ENCODE assay signal across 1 cellular context in the genomic region with DNA sequence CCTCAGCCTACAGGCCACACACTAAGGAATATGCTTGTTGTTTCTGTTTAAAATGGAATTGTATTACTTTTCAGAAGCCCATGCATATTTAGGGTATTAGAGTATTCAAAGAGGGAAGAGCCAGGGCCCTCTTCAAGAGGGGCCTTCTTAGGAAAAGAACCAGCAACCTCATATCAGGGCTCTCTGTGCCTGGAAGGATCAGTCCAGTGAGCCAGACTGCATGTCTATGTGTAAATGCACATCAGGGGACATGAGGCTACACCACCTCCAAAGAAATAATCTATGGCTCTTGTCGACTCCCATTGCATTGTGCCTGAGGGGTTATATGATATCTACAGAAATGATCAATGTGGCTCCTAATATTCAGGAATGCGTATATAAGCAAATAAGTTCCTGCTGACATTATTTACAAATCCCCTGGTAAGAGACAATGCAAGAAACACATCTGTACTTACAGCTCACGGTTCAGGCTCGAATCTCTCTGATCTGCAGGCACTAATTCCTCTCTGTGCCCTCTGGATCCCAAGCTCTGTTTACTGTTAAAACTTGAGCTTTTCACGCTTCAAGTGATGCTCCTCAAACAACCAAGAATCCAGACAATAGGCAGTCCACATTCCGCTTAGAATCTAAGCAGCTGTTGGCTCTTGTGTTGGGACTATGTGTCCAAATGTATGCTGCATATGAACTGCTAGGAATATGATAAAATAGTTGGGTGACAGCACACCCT.
TF ChIP-seq lines count a peak whose summit lies in the region.

No MANE protein-coding gene starts in this region.

TF ChIP-seq in GM12878, 131 proteins besides CTCF, POLR2A, EP300 and RAD21 (continued from another document):
- TF ChIP-seq, protein P1, sequence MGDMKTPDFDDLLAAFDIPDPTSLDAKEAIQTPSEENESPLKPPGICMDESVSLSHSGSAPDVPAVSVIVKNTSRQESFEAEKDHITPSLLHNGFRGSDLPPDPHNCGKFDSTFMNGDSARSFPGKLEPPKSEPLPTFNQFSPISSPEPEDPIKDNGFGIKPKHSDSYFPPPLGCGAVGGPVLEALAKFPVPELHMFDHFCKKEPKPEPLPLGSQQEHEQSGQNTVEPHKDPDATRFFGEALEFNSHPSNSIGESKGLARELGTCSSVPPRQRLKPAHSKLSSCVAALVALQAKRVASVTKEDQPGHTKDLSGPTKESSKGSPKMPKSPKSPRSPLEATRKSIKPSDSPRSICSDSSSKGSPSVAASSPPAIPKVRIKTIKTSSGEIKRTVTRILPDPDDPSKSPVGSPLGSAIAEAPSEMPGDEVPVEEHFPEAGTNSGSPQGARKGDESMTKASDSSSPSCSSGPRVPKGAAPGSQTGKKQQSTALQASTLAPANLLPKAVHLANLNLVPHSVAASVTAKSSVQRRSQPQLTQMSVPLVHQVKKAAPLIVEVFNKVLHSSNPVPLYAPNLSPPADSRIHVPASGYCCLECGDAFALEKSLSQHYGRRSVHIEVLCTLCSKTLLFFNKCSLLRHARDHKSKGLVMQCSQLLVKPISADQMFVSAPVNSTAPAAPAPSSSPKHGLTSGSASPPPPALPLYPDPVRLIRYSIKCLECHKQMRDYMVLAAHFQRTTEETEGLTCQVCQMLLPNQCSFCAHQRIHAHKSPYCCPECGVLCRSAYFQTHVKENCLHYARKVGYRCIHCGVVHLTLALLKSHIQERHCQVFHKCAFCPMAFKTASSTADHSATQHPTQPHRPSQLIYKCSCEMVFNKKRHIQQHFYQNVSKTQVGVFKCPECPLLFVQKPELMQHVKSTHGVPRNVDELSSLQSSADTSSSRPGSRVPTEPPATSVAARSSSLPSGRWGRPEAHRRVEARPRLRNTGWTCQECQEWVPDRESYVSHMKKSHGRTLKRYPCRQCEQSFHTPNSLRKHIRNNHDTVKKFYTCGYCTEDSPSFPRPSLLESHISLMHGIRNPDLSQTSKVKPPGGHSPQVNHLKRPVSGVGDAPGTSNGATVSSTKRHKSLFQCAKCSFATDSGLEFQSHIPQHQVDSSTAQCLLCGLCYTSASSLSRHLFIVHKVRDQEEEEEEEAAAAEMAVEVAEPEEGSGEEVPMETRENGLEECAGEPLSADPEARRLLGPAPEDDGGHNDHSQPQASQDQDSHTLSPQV (IDR thresholded peaks at IDR 0.05) = no peak
- no peak for TF ChIP-seq ZNF207 (IDR thresholded peaks at IDR 0.05; ENCODE audit: borderline replicate concordance)
- no peak for TF ChIP-seq HCFC1 (IDR thresholded peaks at IDR 0.05; ENCODE audit: low read length)
- no peak for TF ChIP-seq SRF (IDR thresholded peaks at IDR 0.05; ENCODE audit: low read depth in 2 of 2, low read length in 2 of 2)
- TF ChIP-seq ZBED1 (IDR thresholded peaks at IDR 0.05; ENCODE audit: borderline replicate concordance) = no peak
- no peak for TF ChIP-seq ELK1 (IDR thresholded peaks at IDR 0.05; ENCODE audit: low read depth, low read length)
- TF ChIP-seq RUNX3 (IDR thresholded peaks at IDR 0.05; ENCODE audit: low read length) = no peak
